24 cellular contexts compared by ENCODE assay signal in genomic region chr2:98589489-98589888, GRCh38. TPM values are rescaled to one million over a fixed set of nuclear protein-coding genes. Genes with fewer than 3 reads are reported as not detected.
DNase-seq lines count a peak whose midpoint lies in the region; ATAC-seq and TF ChIP-seq lines count a peak whose summit lies in the region.
"Had no signal": no experiment of that assay in that cellular context is flagged by ENCODE, and none has a peak within 500 bp of the region (broad histone marks: within the 10 kb centered on the region; RNA-seq: fewer than 3 reads in every experiment).

No MANE protein-coding gene starts in this region.

- H3K36me3 ChIP-seq in spleen: peaks cover 0 to 97% (median 31%) of the 10 kb centered on the region in 6 donors
- H3K36me3 ChIP-seq: MG63 had no signal

- H3K27ac ChIP-seq in spleen: no peak overlapping the region
- H3K27ac ChIP-seq: 22Rv1, C4-2B, KMS-11, SK-N-MC had no signal

- TF ChIP-seq CTCF in spleen (IDR thresholded peaks at IDR 0.05 in 8 of 11, conservative IDR thresholded peaks at IDR 0.05 in 3 of 11) (no peak), GM13976 (IDR thresholded peaks at IDR 0.05; ENCODE audit: borderline replicate concordance, control extremely low read depth, extremely low read depth, insufficient read depth, missing control alignments) (no peak)

- 96 to 100% (median 98%) methylated on average over 4 of the region's 4 CpGs for WGBS in spleen, 5 donors

- ATAC-seq in activated T-helper 17 cell treated with anti-CD3 and anti-CD28 coated beads, Interleukin-2, amount 50 U/mL, for 72 hours (replicated peaks): no peak

- no peak for TF ChIP-seq POLR2A in spleen (IDR thresholded peaks at IDR 0.05)

- no peak overlapping the region for H3K4me3 Mint-ChIP-seq in T-helper 2 cell treated with Interferon-gamma antibody and Interleukin-4, amounts not matched to agents 5 μg/mL and 100 μg/mL, for 36 hours
- H3K4me3 Mint-ChIP-seq in activated naive CD8-positive, alpha-beta T cell: no peak overlapping the region
- H3K4me3 Mint-ChIP-seq in activated naive CD8-positive, alpha-beta T cell treated with anti-CD3 and anti-CD28 coated beads for 36 hours: no peak overlapping the region
- H3K4me3 Mint-ChIP-seq in activated T-helper 17 cell treated with anti-CD3 and anti-CD28 coated beads, Interleukin-2, amount 50 U/mL, for 72 hours: no peak overlapping the region
- H3K4me3 Mint-ChIP-seq: HFFc6 had no signal

- H3K27me3 ChIP-seq in spleen (replicated peaks in 1 of 7): no peaks in the 10 kb centered on the region
- H3K27me3 ChIP-seq: MG63 had no signal

- H3K27me3 Mint-ChIP-seq in T-helper 2 cell treated with Interferon-gamma antibody and Interleukin-4, amounts not matched to agents 5 μg/mL and 100 μg/mL, for 36 hours (ENCODE audit: low read depth): no peaks in the 10 kb centered on the region
- H3K27me3 Mint-ChIP-seq in activated naive CD8-positive, alpha-beta T cell: no peaks in the 10 kb centered on the region
- no peaks in the 10 kb centered on the region for H3K27me3 Mint-ChIP-seq in activated naive CD8-positive, alpha-beta T cell treated with anti-CD3 and anti-CD28 coated beads for 36 hours
- H3K27me3 Mint-ChIP-seq in activated T-helper 17 cell treated with anti-CD3 and anti-CD28 coated beads, Interleukin-2, amount 50 U/mL, for 72 hours: no peaks in the 10 kb centered on the region

- H3K4me3 ChIP-seq in spleen: no peak overlapping the region
- H3K4me3 ChIP-seq: MG63, SK-N-MC had no signal

- DNase-seq in T-helper 2 cell treated with Interferon-gamma antibody and Interleukin-4, amounts not matched to agents 5 μg/mL and 100 μg/mL, for 36 hours (ENCODE audit: low spot score): no peak
- DNase-seq in T-helper 2 cell (no peak), spleen (peak; percentile 38), anterior cingulate cortex (lab: John Stamatoyannopoulos, UW) (no peak), GM13976 (ENCODE audit: low spot score) (no peak)
- DNase-seq in activated naive CD8-positive, alpha-beta T cell treated with anti-CD3 and anti-CD28 coated beads for 36 hours: no peak
- DNase-seq: AML-193, COR-L47, GF-D8, H7, HFFc6, MG63, NCI-H1092, NCI-H146, NCI-H2081, NCI-H446 treated with DMSO at 0.1 percent for 48 hours, NCI-H774, SHP77 had no signal

- H3K4me1 Mint-ChIP-seq in T-helper 2 cell treated with Interferon-gamma antibody and Interleukin-4, amounts not matched to agents 5 μg/mL and 100 μg/mL, for 36 hours (ENCODE audit: low read depth): peaks cover 19% of the 10 kb centered on the region
- H3K4me1 Mint-ChIP-seq in activated naive CD8-positive, alpha-beta T cell (ENCODE audit: low read depth): peaks cover 5% of the 10 kb centered on the region
- H3K4me1 Mint-ChIP-seq in activated naive CD8-positive, alpha-beta T cell treated with anti-CD3 and anti-CD28 coated beads for 36 hours: peaks cover 2% of the 10 kb centered on the region
- H3K4me1 Mint-ChIP-seq in activated T-helper 17 cell treated with anti-CD3 and anti-CD28 coated beads, Interleukin-2, amount 50 U/mL, for 72 hours: peaks cover 4% of the 10 kb centered on the region

- no peaks in the 10 kb centered on the region for H3K4me1 ChIP-seq in spleen

- peaks cover 68% of the 10 kb centered on the region for H3K36me3 Mint-ChIP-seq in T-helper 2 cell treated with Interferon-gamma antibody and Interleukin-4, amounts not matched to agents 5 μg/mL and 100 μg/mL, for 36 hours (ENCODE audit: low read depth)
- peaks cover 15% of the 10 kb centered on the region for H3K36me3 Mint-ChIP-seq in activated naive CD8-positive, alpha-beta T cell
- peaks cover 26% of the 10 kb centered on the region for H3K36me3 Mint-ChIP-seq in activated naive CD8-positive, alpha-beta T cell treated with anti-CD3 and anti-CD28 coated beads for 36 hours
- peaks cover 92% of the 10 kb centered on the region for H3K36me3 Mint-ChIP-seq in activated T-helper 17 cell treated with anti-CD3 and anti-CD28 coated beads, Interleukin-2, amount 50 U/mL, for 72 hours (ENCODE audit: low read depth)

- in situ Hi-C loops in GM13976 (cut with MboI; ENCODE audit: low sequenced_read_pairs, unreplicated experiment): no loop called here

- peak overlapping the region; percentile 39 for H3K27ac Mint-ChIP-seq in T-helper 2 cell treated with Interferon-gamma antibody and Interleukin-4, amounts not matched to agents 5 μg/mL and 100 μg/mL, for 36 hours
- H3K27ac Mint-ChIP-seq in activated naive CD8-positive, alpha-beta T cell: peak overlapping the region; percentile 35
- no peak overlapping the region for H3K27ac Mint-ChIP-seq in activated naive CD8-positive, alpha-beta T cell treated with anti-CD3 and anti-CD28 coated beads for 36 hours
- peak overlapping the region; percentile 61 for H3K27ac Mint-ChIP-seq in activated T-helper 17 cell treated with anti-CD3 and anti-CD28 coated beads, Interleukin-2, amount 50 U/mL, for 72 hours
- H3K27ac Mint-ChIP-seq: HFFc6 had no signal

- intact Hi-C loops in spleen (cut with DNase I; ENCODE audit: low total_unique reads): no loop called here

- H3K9me3 ChIP-seq in spleen: peaks cover 0 to 8% (median 1%) of the 10 kb centered on the region in 8 donors
- H3K9me3 ChIP-seq: MG63 had no signal

- H3K9me3 Mint-ChIP-seq in T-helper 2 cell treated with Interferon-gamma antibody and Interleukin-4, amounts not matched to agents 5 μg/mL and 100 μg/mL, for 36 hours: peaks cover 10% of the 10 kb centered on the region
- peaks cover 4% of the 10 kb centered on the region for H3K9me3 Mint-ChIP-seq in activated naive CD8-positive, alpha-beta T cell (ENCODE audit: low read depth)
- H3K9me3 Mint-ChIP-seq in activated naive CD8-positive, alpha-beta T cell treated with anti-CD3 and anti-CD28 coated beads for 36 hours: peaks cover 5% of the 10 kb centered on the region
- H3K9me3 Mint-ChIP-seq in activated T-helper 17 cell treated with anti-CD3 and anti-CD28 coated beads, Interleukin-2, amount 50 U/mL, for 72 hours: peaks cover 7% of the 10 kb centered on the region

RNA-seq across cellular contexts. Expression of gene COA5, which starts 18.8 kb away (rescaled TPM):
- 10 to 100 TPM; 27.1 to 27.2 TPM for total RNA-seq in activated naive CD8-positive, alpha-beta T cell treated with anti-CD3 and anti-CD28 coated beads for 36 hours
- 10 to 100 TPM; 22.9 to 25.2 TPM for total RNA-seq in activated T-helper 17 cell treated with anti-CD3 and anti-CD28 coated beads, Interleukin-2, amount 50 U/mL, for 72 hours
- total RNA-seq in spleen: 10 to 100 TPM; 24.4 to 46.7 (median 33.8) TPM
- polyA plus RNA-seq in spleen: 10 to 100 TPM; 48.9 to 69.7 (median 54.9) TPM

RNA-seq across cellular contexts. Expression of gene UNC50, which starts 18.9 kb away (rescaled TPM):
- total RNA-seq in activated naive CD8-positive, alpha-beta T cell treated with anti-CD3 and anti-CD28 coated beads for 36 hours: 10 to 100 TPM; 29.8 to 30.9 TPM
- total RNA-seq in activated T-helper 17 cell treated with anti-CD3 and anti-CD28 coated beads, Interleukin-2, amount 50 U/mL, for 72 hours: 10 to 100 TPM; 19.5 to 26.0 TPM
- total RNA-seq in spleen: 10 to 100 TPM; 32.1 to 56.5 (median 43.9) TPM
- 10 to 100 TPM; 36.1 to 52.1 (median 38.9) TPM for polyA plus RNA-seq in spleen
